In the genomic region with DNA sequence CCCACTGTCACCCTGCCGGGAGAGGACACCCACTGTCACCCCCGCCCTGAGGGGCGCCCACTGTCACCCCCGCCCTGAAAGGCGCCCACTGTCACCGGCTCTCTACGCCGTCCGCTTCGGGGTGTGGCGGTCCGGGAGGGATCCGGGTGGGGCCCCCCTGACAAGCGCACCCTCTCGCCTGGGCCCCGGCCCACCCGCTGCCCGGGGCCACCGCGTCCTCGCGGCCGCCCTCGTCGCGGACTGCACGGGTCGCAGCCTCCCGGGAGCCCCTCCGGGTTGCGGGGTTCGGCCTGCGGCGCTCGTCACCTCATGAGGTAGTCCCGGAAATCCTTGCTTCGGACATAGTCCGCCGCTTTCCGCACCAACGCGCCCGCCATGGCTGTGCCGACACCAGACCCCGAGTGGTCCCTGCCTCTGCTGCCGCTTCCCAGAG, we compare ENCODE assay signal across 8 cellular contexts. TPM values are rescaled to one million over a fixed set of nuclear protein-coding genes. Genes with fewer than 3 reads are reported as not detected.
DNase-seq lines count a peak whose midpoint lies in the region; ATAC-seq, FAIRE-seq and TF ChIP-seq lines count a peak whose summit lies in the region.

No MANE protein-coding gene starts in this region.

- POLR2A ChIA-PET in K562 (lab: Yijun Ruan, JAX): no interaction called here

- no peaks in the 10 kb centered on the region for H3K9me1 ChIP-seq in K562 (ENCODE audit: control insufficient read depth, insufficient read depth, low read length)

- no peaks in the 10 kb centered on the region for H3K27me3 Mint-ChIP-seq in type B pancreatic cell

- peak; percentile 86 for TF ChIP-seq POLR2A in K562 (conservative IDR thresholded peaks at IDR 0.05)

- H4K20me1 ChIP-seq in K562 (replicated peaks; ENCODE audit: control insufficient read depth, insufficient read depth, low read length): no peaks in the 10 kb centered on the region

- peak overlapping the region; percentile 93 for H3K4me2 ChIP-seq in K562 (ENCODE audit: insufficient read depth, low read length)

- H3K36me3 ChIP-seq in K562 (ENCODE audit: control insufficient read depth, insufficient read depth, low read length) (peaks cover 3% of the 10 kb centered on the region; the same call in 1 of the 3 replicates), liver (ENCODE audit: control insufficient read depth in 4 of 4, insufficient read depth in 3 of 4, low read depth in 1 of 4, low read length in 3 of 4) (no peaks in the 10 kb centered on the region)

- H3K4me3 ChIP-seq in K562 (peak overlapping the region; percentile 96), liver (ENCODE audit: low read depth in 1 of 3, low read length in 3 of 3) (peak overlapping the region; percentile 77 to 96 (median 91))

- TF ChIP-seq CTCF in K562 (IDR thresholded peaks at IDR 0.05 in 2 of 3, conservative IDR thresholded peaks at IDR 0.05 in 1 of 3; ENCODE audit: insufficient read depth in 2 of 3, low read depth in 1 of 3, low read length in 3 of 3) (no peak), liver (IDR thresholded peaks at IDR 0.05; ENCODE audit: low read depth, low read length, missing input control) (no peak), type B pancreatic cell (conservative IDR thresholded peaks at IDR 0.05) (no peak)

- peak overlapping the region; percentile 59 for H3K27ac ChIP-seq in K562 (ENCODE audit: extremely low read depth, low read depth, low read length)
- peak overlapping the region; percentile 93 to 99 for H3K27ac ChIP-seq in liver (ENCODE audit: low read depth in 1 of 2, low read length in 2 of 2)

- H3K36me3 Mint-ChIP-seq in type B pancreatic cell: no peaks in the 10 kb centered on the region

- peak overlapping the region; percentile 77 to 97 for H3K9ac ChIP-seq in K562 (ENCODE audit: insufficient read depth in 1 of 2, low read depth in 2 of 2, low read length in 2 of 2)
- H3K9ac ChIP-seq in liver (ENCODE audit: low read depth in 1 of 2, low read length in 2 of 2): peak overlapping the region; percentile 46 to 88

- CTCF ChIA-PET in K562 (lab: Yijun Ruan, JAX; ENCODE audit: low intra/inter-chr PET ratio): interaction anchor here (0.8 to 1.5 kb wide), 4 partner anchors 19 to 107 kb away, joined by 3 to 9 read pairs (median 4); no protein-coding TSS in a partner anchor

- FAIRE-seq in K562 (lab: Jason Lieb, UNC): no peak

- peak overlapping the region; percentile 92 for H3K4me3 Mint-ChIP-seq in type B pancreatic cell

- H3K27ac Mint-ChIP-seq in type B pancreatic cell: no peak overlapping the region

- ATAC-seq in GM19395 (IDR thresholded peaks at IDR 0.05; ENCODE audit: unreplicated experiment) (peak; percentile 18), HG03442 (IDR thresholded peaks at IDR 0.05; ENCODE audit: unreplicated experiment) (peak; percentile 7), K562 (peak; percentile 50), GM18867 (IDR thresholded peaks at IDR 0.05; ENCODE audit: unreplicated experiment) (no peak)

- peaks cover 5% of the 10 kb centered on the region for H3K4me1 Mint-ChIP-seq in type B pancreatic cell (ENCODE audit: unreplicated experiment)

- H3K27me3 ChIP-seq in K562 (ENCODE audit: control insufficient read depth in 2 of 2, insufficient read depth in 2 of 2, low read length in 2 of 2) (no peaks in the 10 kb centered on the region; a peak in 1 of 5 replicates), liver (ENCODE audit: control insufficient read depth in 4 of 4, insufficient read depth in 4 of 4, low read length in 3 of 4) (no peaks in the 10 kb centered on the region)

- WGBS in K562 (ENCODE audit: insufficient coverage, low coverage, missing lambda C conversion rate): under 1% methylated on average over 35 of the region's 46 CpGs
- under 1% methylated on average over 46 of the region's 46 CpGs for WGBS in liver

- TF ChIP-seq EP300 in K562 (IDR thresholded peaks at IDR 0.05; ENCODE audit: low read length): no peak

- peaks cover 55% of the 10 kb centered on the region for H3K79me2 ChIP-seq in K562 (ENCODE audit: control insufficient read depth, insufficient read depth, low read length)

- in situ Hi-C loops in K562 (cut with MboI): no loop called here

- H3K4me1 ChIP-seq in K562 (replicated peaks in 1 of 2; ENCODE audit: control insufficient read depth in 2 of 2, insufficient read depth in 2 of 2, low read length in 2 of 2) (peaks cover 3 to 20% of the 10 kb centered on the region in 2 experiments; a peak in 1 of 5 replicates), liver (ENCODE audit: control insufficient read depth in 4 of 4, insufficient read depth in 4 of 4, low read length in 3 of 4) (peaks cover 14 to 49% (median 36%) of the 10 kb centered on the region in 4 donors)

- H3K9me3 ChIP-seq in K562 (replicated peaks; ENCODE audit: control insufficient read depth, insufficient read depth, low read depth, low read length): no peaks in the 10 kb centered on the region
- no peaks in the 10 kb centered on the region for H3K9me3 ChIP-seq in liver (ENCODE audit: control insufficient read depth in 4 of 4, low read length in 3 of 4)

- DNase-seq in K562 (ENCODE audit: extremely low read depth in 1 of 4, low spot score in 3 of 4) (peak in 2 of 4 experiments; percentile 73 to 76), type B pancreatic cell (ENCODE audit: extremely low spot score, unreplicated experiment) (no peak), NCI-H2171 treated with DMSO at 0.1 percent for 48 hours (lab: John Stamatoyannopoulos, UW) (no peak), GM03348 (ENCODE audit: low spot score) (no peak)

- H2AFZ ChIP-seq in K562 (ENCODE audit: low read depth, low read length): peak overlapping the region; percentile 81

- TF ChIP-seq RAD21 in K562 (CRISPR knock-in tag; conservative IDR thresholded peaks at IDR 0.05 in 1 of 2, IDR thresholded peaks at IDR 0.05 in 1 of 2) (no peak), liver (IDR thresholded peaks at IDR 0.05) (no peak)

- intact Hi-C loops in K562 (cut with micrococcal nuclease): loop anchor here (2.0 to 5.0 kb wide), 3 partner anchors 40 to 105 kb away; partner anchors contain the start of gene SFT2D1

- BruUV-seq in K562 (replicated peaks; lab: Mats Ljungman, UMichigan): no TSS peak

- H3K9me3 Mint-ChIP-seq in type B pancreatic cell: no peaks in the 10 kb centered on the region

TF ChIP-seq in K562, 482 proteins besides CTCF, POLR2A, EP300 and RAD21 (continues in another document):
- TF ChIP-seq SOX6 (IDR thresholded peaks at IDR 0.05) (no peak), ZFP36 (IDR thresholded peaks at IDR 0.05; ENCODE audit: low read depth, low read length, partially characterized antibody) (peak; percentile 65)

TF ChIP-seq in liver, 16 proteins besides CTCF, POLR2A, EP300 and RAD21 (continues in another document):
- TF ChIP-seq ATF3 (IDR thresholded peaks at IDR 0.05): no peak
- TF ChIP-seq TAF1 (conservative IDR thresholded peaks at IDR 0.05): peak; percentile 91

RNA-seq across cellular contexts. Expression of gene MPC1, which starts 0.2 kb away (rescaled TPM):
- total RNA-seq in K562 (2011; cell fraction: chromatin; rRNA removed; ENCODE audit: low replicate concordance): 21.5 and 61.7 TPM in 2 replicates
- total RNA-seq in K562 (2011; cell fraction: nucleolus; rRNA removed): 19.8 and 26.6 TPM in 2 replicates
- 29.1 and 45.8 TPM in 2 replicates for total RNA-seq in K562 (2011; cell fraction: nucleoplasm; rRNA removed)
- total RNA-seq in K562 (2014; rRNA removed): 78.6 and 97.7 TPM in 2 replicates
- total RNA-seq in K562 (2014; rRNA removed; fragmentation: Illumina TruSeq; extraction: Trizol): 132 and 145 TPM in 2 replicates
- 141 and 149 TPM in 2 replicates for total RNA-seq in K562 (2015; rRNA removed; fragmentation: Illumina TruSeq; extraction: Trizol)
- 103 and 110 TPM in 2 replicates for total RNA-seq in K562 (2021)
- polyA plus RNA-seq in K562 (2011; rRNA removed): 115 and 138 TPM in 2 replicates
- 100 and 103 TPM in 2 replicates for polyA plus RNA-seq in K562 (2011; cell fraction: cytosol; rRNA removed)
- 48.3 and 68.3 TPM in 2 replicates for polyA plus RNA-seq in K562 (2011; cell fraction: nucleus; rRNA removed)
- 93.8 and 104 TPM in 2 replicates for polyA plus RNA-seq in K562 (2012)
- polyA plus RNA-seq in K562 (2014; fragmentation: Illumina TruSeq; extraction: Trizol): 148 and 185 TPM in 2 replicates
- 100 to 1,000 TPM; 138 to 144 TPM for polyA plus RNA-seq in K562 (2014; fragmentation: Nextera tagmentation; extraction: Ambion mirVana)
- 113 and 114 TPM in 2 replicates for polyA plus RNA-seq in K562 (2014; rRNA removed)
- polyA minus RNA-seq in K562 (2011; rRNA and poly(A)+ RNA removed): 54.6 and 59.0 TPM in 2 replicates
- polyA minus RNA-seq in K562 (2011; cell fraction: cytosol; rRNA and poly(A)+ RNA removed): 18.7 and 38.7 TPM in 2 replicates
- polyA minus RNA-seq in K562 (2011; cell fraction: nucleus; rRNA and poly(A)+ RNA removed): 5.8 and 14.9 TPM in 2 replicates
- total RNA-seq in liver: 100 to 1,000 TPM in 1 of 2 donors, 10 to 100 TPM in 1; 79.7 to 261 TPM
- 100 to 1,000 TPM; 213 to 478 TPM for polyA plus RNA-seq in liver
- 40.9 and 45.8 TPM in 2 replicates for total RNA-seq in type B pancreatic cell (ENCODE audit: low replicate concordance)

RNA-seq across cellular contexts. Expression of gene SFT2D1, which starts 40.2 kb away (rescaled TPM):
- 89.6 and 170 TPM in 2 replicates for total RNA-seq in K562 (2011; cell fraction: chromatin; rRNA removed; ENCODE audit: low replicate concordance)
- total RNA-seq in K562 (2011; cell fraction: nucleolus; rRNA removed): 65.9 and 78.2 TPM in 2 replicates
- total RNA-seq in K562 (2011; cell fraction: nucleoplasm; rRNA removed): 150 and 228 TPM in 2 replicates
- total RNA-seq in K562 (2014; rRNA removed) (59.5 and 63.1 TPM in 2 replicates), K562 (2014; rRNA removed; fragmentation: Illumina TruSeq; extraction: Trizol) (67.1 and 75.7 TPM in 2 replicates), K562 (2015; rRNA removed; fragmentation: Illumina TruSeq; extraction: Trizol) (50.1 and 54.4 TPM in 2 replicates), K562 (2021) (68.7 and 81.0 TPM in 2 replicates), liver (10 to 100 TPM; 14.7 to 15.7 TPM), type B pancreatic cell (ENCODE audit: low replicate concordance) (29.5 and 36.0 TPM in 2 replicates)
- polyA plus RNA-seq in K562 (2011; rRNA removed) (129 and 140 TPM in 2 replicates), K562 (2014; fragmentation: Illumina TruSeq; extraction: Trizol) (80.1 and 81.5 TPM in 2 replicates), K562 (2014; fragmentation: Nextera tagmentation; extraction: Ambion mirVana) (10 to 100 TPM; 73.0 to 74.6 TPM), K562 (2014; rRNA removed) (106 and 111 TPM in 2 replicates), liver (10 to 100 TPM in 1 of 2 donors, 1 to 10 TPM in 1; 9.5 to 16.6 TPM)
- 67.3 and 111 TPM in 2 replicates for polyA plus RNA-seq in K562 (2011; cell fraction: cytosol; rRNA removed)
- 110 and 178 TPM in 2 replicates for polyA plus RNA-seq in K562 (2011; cell fraction: nucleus; rRNA removed)
- 76.9 and 85.8 TPM in 2 replicates for polyA plus RNA-seq in K562 (2012)
- 64.9 and 66.3 TPM in 2 replicates for polyA minus RNA-seq in K562 (2011; rRNA and poly(A)+ RNA removed)
- polyA minus RNA-seq in K562 (2011; cell fraction: cytosol; rRNA and poly(A)+ RNA removed): 18.2 and 18.4 TPM in 2 replicates
- 37.4 and 67.9 TPM in 2 replicates for polyA minus RNA-seq in K562 (2011; cell fraction: nucleus; rRNA and poly(A)+ RNA removed)
